ENCODE assay signal across 8 cellular contexts in genomic region chr4:88211473-88212252, GRCh38. TPM values are rescaled to one million over a fixed set of nuclear protein-coding genes. Genes with fewer than 3 reads are reported as not detected.
DNase-seq lines count a peak whose midpoint lies in the region; ATAC-seq and TF ChIP-seq lines count a peak whose summit lies in the region.

No MANE protein-coding gene starts in this region.

- H3K4me3 ChIP-seq in right lobe of liver (no peak overlapping the region), stomach (no peak overlapping the region)

- H3K27ac ChIP-seq in right lobe of liver (no peak overlapping the region), stomach (no peak overlapping the region)

- intact Hi-C loops in CD14-positive monocyte (cut with micrococcal nuclease), result loop anchor here (5.0 to 10.0 kb wide), 4 partner anchors 179 to 534 kb away; no protein-coding TSS in a partner anchor
- intact Hi-C loops in right lobe of liver (cut with DNase I), result loop anchor here in 1 of 2 donors (10.0 kb wide), 1 partner anchor 157 kb away; no protein-coding TSS in a partner anchor
- intact Hi-C loops in stomach (cut with DNase I; ENCODE audit: low total_unique reads), result no loop called here

- peaks cover 6% of the 10 kb centered on the region for H3K4me1 Mint-ChIP-seq in CD14-positive monocyte

- H3K27me3 Mint-ChIP-seq in CD14-positive monocyte (ENCODE audit: low read depth in 3 of 3), result peaks cover 0 to 4% (median 0%) of the 10 kb centered on the region in 3 donors

- TF ChIP-seq POLR2A in right lobe of liver (IDR thresholded peaks at IDR 0.05), result no peak
- no peak for TF ChIP-seq POLR2A in stomach (IDR thresholded peaks at IDR 0.05)

- H3K4me3 Mint-ChIP-seq in CD14-positive monocyte, result no peak overlapping the region

- no peaks in the 10 kb centered on the region for H3K27me3 ChIP-seq in right lobe of liver
- no peaks in the 10 kb centered on the region for H3K27me3 ChIP-seq in stomach

- no peak for TF ChIP-seq EP300 in stomach (IDR thresholded peaks at IDR 0.05)

- peak; percentile 75 to 87 (median 83) for ATAC-seq in right lobe of liver
- no peak for ATAC-seq in GM18858 (IDR thresholded peaks at IDR 0.05; ENCODE audit: unreplicated experiment)

- no peaks in the 10 kb centered on the region for H3K36me3 Mint-ChIP-seq in CD14-positive monocyte

- TF ChIP-seq CTCF in CD14-positive monocyte (IDR thresholded peaks at IDR 0.05), result peak; percentile 83
- TF ChIP-seq CTCF in GM12874 (IDR thresholded peaks at IDR 0.05; ENCODE audit: insufficient read depth, low read depth, low read length), result peak; percentile 46
- TF ChIP-seq CTCF in right lobe of liver (IDR thresholded peaks at IDR 0.05), result peak; percentile 69 to 94 (median 71)
- TF ChIP-seq CTCF in stomach (IDR thresholded peaks at IDR 0.05), result peak in 5 of 7 experiments; percentile 23 to 76 (median 55)

- no peak overlapping the region for H3K27ac Mint-ChIP-seq in CD14-positive monocyte

- H3K4me1 ChIP-seq in right lobe of liver, result peaks cover 0 to 6% (median 2%) of the 10 kb centered on the region in 4 donors
- peaks cover 0 to 5% (median 2%) of the 10 kb centered on the region in 4 donors for H3K4me1 ChIP-seq in stomach

- WGBS in right lobe of liver (ENCODE audit: insufficient coverage, low coverage, low lambda C conversion rate, missing lambda C conversion rate), result 42% methylated on average over 18 of the region's 18 CpGs
- WGBS in stomach, 5 donors, result 59 to 62% (median 61%) methylated on average over 18 of the region's 18 CpGs

- DNase-seq in CD14-positive monocyte (ENCODE audit: low spot score), result no peak
- peak; percentile 13 for DNase-seq in HK-2 (ENCODE audit: unreplicated experiment)
- DNase-seq in SK-N-DZ (ENCODE audit: low spot score), result peak; percentile 43
- peak; percentile 79 for DNase-seq in cerebellar cortex (ENCODE audit: low spot score)
- DNase-seq in right lobe of liver, result peak in 1 of 3 donors; percentile 54
- DNase-seq in stomach, result peak; percentile 38

- H3K36me3 ChIP-seq in right lobe of liver, result no peaks in the 10 kb centered on the region
- no peaks in the 10 kb centered on the region for H3K36me3 ChIP-seq in stomach

- no peaks in the 10 kb centered on the region for H3K9me3 Mint-ChIP-seq in CD14-positive monocyte

- no peaks in the 10 kb centered on the region for H3K9me3 ChIP-seq in right lobe of liver
- no peaks in the 10 kb centered on the region for H3K9me3 ChIP-seq in stomach

RNA-seq across cellular contexts. Expression of gene ABCG2, which starts 53.2 kb away (rescaled TPM):
- polyA plus RNA-seq in CD14-positive monocyte, result not detected
- not detected in 2 replicates for polyA plus RNA-seq in SK-N-DZ (2014; cell fraction: cytosol; rRNA removed)
- not detected in 2 replicates for polyA plus RNA-seq in SK-N-DZ (2014; cell fraction: nucleus; rRNA removed)
- 10 to 100 TPM in 2 of 6 experiments, 1 to 10 TPM in 4; 6.4 to 11.4 (median 8.1) TPM for total RNA-seq in right lobe of liver
- total RNA-seq in stomach, result 10 to 100 TPM in 1 of 5 donors, 1 to 10 TPM in 2, not detected in 2; 1.3 to 17.8 (median 6.4) TPM
- polyA plus RNA-seq in stomach, result under 1 TPM; 0.25 to 0.61 (median 0.55) TPM
